Comparison of ENCODE assay signal across 11 cellular contexts in the genomic region with DNA sequence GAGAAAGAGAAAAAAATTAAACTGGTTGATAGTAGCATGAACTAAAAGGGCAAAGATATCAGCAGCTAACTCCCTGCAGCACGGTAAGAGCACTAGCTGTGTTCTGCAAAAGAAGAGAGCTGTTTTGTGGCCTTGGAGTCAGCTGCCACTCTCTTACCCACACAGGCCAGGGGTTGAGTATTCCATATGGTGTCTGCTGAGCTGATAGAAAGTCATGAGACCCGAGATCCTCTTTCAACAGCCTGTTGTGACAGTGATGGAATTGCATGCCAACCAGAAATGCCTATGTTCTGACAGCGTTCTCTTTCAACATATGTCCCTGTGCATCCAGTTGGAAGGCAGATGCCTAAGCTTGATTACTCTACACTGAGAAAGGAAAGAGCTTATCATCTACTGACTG. TPM values are rescaled to one million over a fixed set of nuclear protein-coding genes. Genes with fewer than 3 reads are reported as not detected.
DNase-seq lines count a peak whose midpoint lies in the region; ATAC-seq, FAIRE-seq and TF ChIP-seq lines count a peak whose summit lies in the region.
"Had no signal": no experiment of that assay in that cellular context is flagged by ENCODE, and none has a peak within 500 bp of the region (broad histone marks: within the 10 kb centered on the region; RNA-seq: fewer than 3 reads in every experiment).

No MANE protein-coding gene starts in this region.

- H2BK20ac ChIP-seq in H1 (ENCODE audit: low read length), result no peak overlapping the region

- 74% methylated on average over 3 of the region's 3 CpGs; no CpG with 5 or more reads in 1 of the 2 experiments for WGBS in H1 (ENCODE audit: extremely low coverage in 1 of 2, insufficient coverage in 1 of 2, insufficient read length in 1 of 2, insufficient replicate concordance in 2 of 2, low coverage in 1 of 2, low lambda C conversion rate in 2 of 2, missing lambda C conversion rate in 1 of 2), 2 experiments
- WGBS in mesodermal cell (ENCODE audit: insufficient coverage in 2 of 2), 2 experiments, result 54 to 60% methylated on average over 2 to 3 of the region's 3 CpGs

- H3K9ac ChIP-seq in H1 (replicated peaks in 1 of 4; ENCODE audit: extremely low read depth in 1 of 4, low read depth in 3 of 4, low read length in 3 of 4), result no peak overlapping the region

- TF ChIP-seq POLR2A in H1 (IDR thresholded peaks at IDR 0.05; ENCODE audit: control extremely low read depth in 1 of 2, low read depth in 2 of 2, low read length in 2 of 2), result no peak

- no peak overlapping the region for H2AK5ac ChIP-seq in H1 (ENCODE audit: low read depth, low read length)

- H3K56ac ChIP-seq in H1 (replicated peaks; ENCODE audit: insufficient read length, low read depth, low read length), result no peak overlapping the region

- no peak overlapping the region for H3K23ac ChIP-seq in H1 (ENCODE audit: insufficient read length)

- no peak overlapping the region for H2AFZ ChIP-seq in H1 (ENCODE audit: low read length)

- H2BK5ac ChIP-seq in H1 (ENCODE audit: low read depth, low read length), result no peak overlapping the region

- H3K4me2 ChIP-seq in H1 (ENCODE audit: insufficient read depth in 1 of 2, low read depth in 2 of 2, low read length in 2 of 2), result no peak overlapping the region

- H2BK120ac ChIP-seq in H1 (replicated peaks; ENCODE audit: low read depth, low read length), result no peak overlapping the region

- no peak overlapping the region for H2BK12ac ChIP-seq in H1 (ENCODE audit: low read depth, low read length)

- H3K18ac ChIP-seq in H1 (ENCODE audit: extremely low read depth, low read length), result no peak overlapping the region

- H3K23me2 ChIP-seq in H1 (ENCODE audit: low read depth, low read length), result no peaks in the 10 kb centered on the region

- H4K91ac ChIP-seq in H1 (replicated peaks; ENCODE audit: insufficient read length, low read length), result no peak overlapping the region

- no peaks in the 10 kb centered on the region for H3K79me2 ChIP-seq in H1 (ENCODE audit: control insufficient read depth in 1 of 2, insufficient read depth in 2 of 2, low read length in 2 of 2)

- CTCF ChIA-PET in H1 (lab: Charles Lee; ENCODE audit: partially characterized antibody), result interaction anchor here (0.6 to 1.2 kb wide), 3 partner anchors 11 to 58 kb away, joined by 3 to 4 read pairs (median 3); no protein-coding TSS in a partner anchor

- H3K4me1 ChIP-seq in H1 (replicated peaks in 1 of 4; ENCODE audit: control insufficient read depth in 3 of 4, insufficient read depth in 4 of 4, low read length in 3 of 4) (peaks cover 0 to 8% (median 7%) of the 10 kb centered on the region in 4 experiments; a peak in 5 of 7 replicates), mesodermal cell (ENCODE audit: control insufficient read depth, insufficient read depth, low read length, poor library complexity, severe bottlenecking) (peaks cover 10% of the 10 kb centered on the region)

- H4K8ac ChIP-seq in H1 (ENCODE audit: extremely low read depth, insufficient read depth, low read length), result no peak overlapping the region

- H4K20me1 ChIP-seq in H1 (replicated peaks in 1 of 2; ENCODE audit: control insufficient read depth in 1 of 2, insufficient read depth in 2 of 2, low read length in 2 of 2), result no peaks in the 10 kb centered on the region

- TF ChIP-seq RAD21 in H1 (IDR thresholded peaks at IDR 0.05 in 1 of 2, conservative IDR thresholded peaks at IDR 0.05 in 1 of 2; ENCODE audit: low read depth in 2 of 2, low read length in 2 of 2), result no peak

- no peak overlapping the region for H2BK15ac ChIP-seq in H1 (ENCODE audit: low read length)

- H4K5ac ChIP-seq in H1 (ENCODE audit: insufficient read length, low read depth, low read length), result no peak overlapping the region

- no peak for TF ChIP-seq EP300 in H1 (IDR thresholded peaks at IDR 0.05; ENCODE audit: borderline replicate concordance in 1 of 2, low read depth in 2 of 2, low read length in 2 of 2)

- H3K36me3 ChIP-seq in H1 (ENCODE audit: control insufficient read depth in 2 of 4, insufficient read depth in 4 of 4, low read length in 3 of 4) (peaks cover 0 to 7% (median 0%) of the 10 kb centered on the region in 4 experiments; a peak in 2 of 8 replicates), mesodermal cell (ENCODE audit: control insufficient read depth, insufficient read depth, low read length) (no peaks in the 10 kb centered on the region)

- H3K27me3 ChIP-seq in H1 (replicated peaks in 1 of 4; ENCODE audit: control insufficient read depth in 3 of 4, extremely low read depth in 1 of 4, insufficient read depth in 3 of 4, low read length in 3 of 4), result no peaks in the 10 kb centered on the region

- no peaks in the 10 kb centered on the region for H3K79me1 ChIP-seq in H1 (ENCODE audit: low read depth, low read length)

- ATAC-seq in HG02884 (IDR thresholded peaks at IDR 0.05; ENCODE audit: unreplicated experiment) (no peak), GM21526 (IDR thresholded peaks at IDR 0.05; ENCODE audit: low FRiP score, unreplicated experiment) (no peak)
- ATAC-seq: HCT116 had no signal

- no peak overlapping the region for H3K4me3 ChIP-seq in H1 (ENCODE audit: extremely low read depth in 1 of 4, insufficient read depth in 2 of 4, low read depth in 3 of 4, low read length in 4 of 4)
- no peak overlapping the region for H3K4me3 ChIP-seq in mesodermal cell (ENCODE audit: extremely low read depth, insufficient read depth, low read length, poor library complexity, severe bottlenecking)

- FAIRE-seq in H1 (lab: Jason Lieb, UNC), result peak; percentile 32

- no peak overlapping the region for H3K14ac ChIP-seq in H1 (ENCODE audit: insufficient read length)

- POLR2A ChIA-PET in H1 (lab: Charles Lee; ENCODE audit: partially characterized antibody), result no interaction called here

- no peaks in the 10 kb centered on the region for H3K9me3 ChIP-seq in H1 (ENCODE audit: insufficient read depth in 2 of 2, low read depth in 1 of 2, low read length in 1 of 2)
- H3K9me3 ChIP-seq in mesodermal cell (ENCODE audit: control insufficient read depth, low read length), result no peaks in the 10 kb centered on the region

- DNase-seq in DMS 273 treated with DMSO at 0.1 percent for 48 hours (lab: John Stamatoyannopoulos, UW) (peak; percentile 93), NCI-H524 (lab: John Stamatoyannopoulos, UW) (peak; percentile 63 to 93), H1 (ENCODE audit: low read depth in 1 of 2, low spot score in 2 of 2) (no peak), NCI-H1105 treated with DMSO at 0.1 percent for 48 hours (lab: John Stamatoyannopoulos, UW) (no peak), hypothalamus (lab: John Stamatoyannopoulos, UW) (no peak)
- DNase-seq: Calu3, erythroblast had no signal

- H3K27ac ChIP-seq in H1 (ENCODE audit: low read depth, low read length), result no peak overlapping the region
- peak overlapping the region; percentile 51 for H3K27ac ChIP-seq in mesodermal cell (ENCODE audit: low read depth, low read length, severe bottlenecking)

- H3K4ac ChIP-seq in H1 (replicated peaks; ENCODE audit: insufficient read length, low read depth, low read length), result no peak overlapping the region

- TF ChIP-seq CTCF in H1 (IDR thresholded peaks at IDR 0.05; ENCODE audit: control extremely low read depth in 1 of 3, insufficient read depth in 1 of 3, low read depth in 1 of 3, low read length in 3 of 3), result no peak

TF ChIP-seq in H1, 55 proteins besides CTCF, POLR2A, EP300 and RAD21:
- TF ChIP-seq SIN3A (conservative IDR thresholded peaks at IDR 0.05 in 1 of 2, IDR thresholded peaks at IDR 0.05 in 1 of 2; ENCODE audit: low read depth in 1 of 2, low read length in 2 of 2) (no peak), JUND (IDR thresholded peaks at IDR 0.05; ENCODE audit: low read length) (no peak), POU5F1 (IDR thresholded peaks at IDR 0.05; ENCODE audit: low read depth, low read length) (no peak), RXRA (IDR thresholded peaks at IDR 0.05; ENCODE audit: insufficient read depth, low read depth, low read length) (no peak), NANOG (IDR thresholded peaks at IDR 0.05; ENCODE audit: insufficient read depth, low read depth, low read length, poor library complexity, severe bottlenecking) (no peak), CBX5 (IDR thresholded peaks at IDR 0.05; ENCODE audit: low read depth, low read length) (no peak), SIX5 (IDR thresholded peaks at IDR 0.05; ENCODE audit: low read depth, low read length) (no peak), CHD2 (IDR thresholded peaks at IDR 0.05; ENCODE audit: low read length) (no peak), KDM5A (IDR thresholded peaks at IDR 0.05; ENCODE audit: low read length) (no peak)
- TF ChIP-seq, protein P1, sequence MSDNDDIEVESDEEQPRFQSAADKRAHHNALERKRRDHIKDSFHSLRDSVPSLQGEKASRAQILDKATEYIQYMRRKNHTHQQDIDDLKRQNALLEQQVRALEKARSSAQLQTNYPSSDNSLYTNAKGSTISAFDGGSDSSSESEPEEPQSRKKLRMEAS (IDR thresholded peaks at IDR 0.05), result no peak

RNA-seq across cellular contexts. Expression of a gene that starts 39.9 kb away (rescaled TPM):
- 19.8 and 20.8 TPM in 2 replicates for total RNA-seq in H1 (2021; fragmentation: NEBNext Ultra II Directional; extraction: Animal tissue kit (Norgen Biotek cat#: 25700))
- polyA plus RNA-seq in H1 (2011; rRNA removed), result 8.5 and 15.4 TPM in 2 replicates
- 11.2 TPM for polyA plus RNA-seq in H1 (2011; cell fraction: cytosol; rRNA removed)
- 12.2 TPM for polyA plus RNA-seq in H1 (2011; cell fraction: nucleus; rRNA removed)
- 13.3 to 16.5 TPM (median 14.1 TPM) in 4 replicates for polyA plus RNA-seq in H1 (2012, experiment 1 of 2)
- polyA plus RNA-seq in H1 (2012, experiment 2 of 2), result 2.3 TPM
- polyA plus RNA-seq in H1 (2013, experiment 1 of 2), result 6.8 TPM
- polyA plus RNA-seq in H1 (2013, experiment 2 of 2), result 7.4 TPM
- 50.1 and 70.9 TPM in 2 replicates for polyA minus RNA-seq in H1 (2011; rRNA and poly(A)+ RNA removed)
- 23.5 TPM for polyA minus RNA-seq in H1 (2011; cell fraction: cytosol; rRNA and poly(A)+ RNA removed)
- 71.0 TPM for polyA minus RNA-seq in H1 (2011; cell fraction: nucleus; rRNA and poly(A)+ RNA removed)
- polyA plus RNA-seq in mesodermal cell (2013, experiment 1 of 2), result 7.1 TPM
- polyA plus RNA-seq in mesodermal cell (2013, experiment 2 of 2), result 5.7 TPM

Comparison
In these comparisons a context has a peak if more than half of its experiments do, and no peak if none do; other contexts are left out.
1. DNase-seq: peak in DMS 273 treated with DMSO at 0.1 percent for 48 hours (single experiment) and NCI-H524 (2 of 2); none in H1 (0 of 2), NCI-H1105 treated with DMSO at 0.1 percent for 48 hours (single experiment) and hypothalamus (0 of 51).